ENCODE assay signal across 1 cellular context in the genomic region with DNA sequence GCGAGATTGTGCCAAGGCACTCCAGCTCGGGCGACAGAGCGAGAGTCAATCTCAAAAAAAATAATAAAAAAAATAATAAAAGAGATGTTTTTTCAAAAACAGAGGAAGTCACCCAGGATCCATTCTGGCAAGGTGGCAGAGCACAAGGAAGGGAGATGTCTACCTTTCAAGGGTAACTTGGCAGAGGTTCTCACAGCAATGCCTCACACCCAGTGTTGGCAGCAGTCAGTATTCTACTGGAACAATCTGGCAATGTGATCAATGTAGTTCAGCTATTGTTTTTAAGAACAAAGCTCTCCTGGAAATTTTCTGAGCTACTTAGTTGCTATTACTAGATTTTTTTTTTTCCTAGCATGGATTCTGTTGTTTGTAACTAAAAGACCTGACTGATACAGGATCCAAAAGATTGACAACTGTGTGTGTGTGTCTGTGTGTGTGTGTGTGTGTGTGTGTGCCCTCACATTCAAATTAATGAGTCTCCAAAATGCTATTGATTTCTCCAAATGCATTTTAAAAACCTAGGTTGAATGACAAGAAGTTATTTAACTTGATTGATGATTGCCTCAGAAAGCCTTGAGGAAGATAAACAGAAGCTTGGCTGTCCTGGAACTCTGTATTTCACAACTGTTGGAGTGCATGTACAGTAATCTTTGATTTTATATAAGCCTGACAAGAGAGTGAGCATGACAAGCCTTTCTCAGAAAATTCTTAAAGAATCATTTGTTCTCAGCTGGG.
TF ChIP-seq lines count a peak whose summit lies in the region.

No MANE protein-coding gene starts in this region.

TF ChIP-seq in HepG2, 621 proteins besides CTCF, POLR2A, EP300 and RAD21 (continued from another document):
- TF ChIP-seq, protein P1, sequence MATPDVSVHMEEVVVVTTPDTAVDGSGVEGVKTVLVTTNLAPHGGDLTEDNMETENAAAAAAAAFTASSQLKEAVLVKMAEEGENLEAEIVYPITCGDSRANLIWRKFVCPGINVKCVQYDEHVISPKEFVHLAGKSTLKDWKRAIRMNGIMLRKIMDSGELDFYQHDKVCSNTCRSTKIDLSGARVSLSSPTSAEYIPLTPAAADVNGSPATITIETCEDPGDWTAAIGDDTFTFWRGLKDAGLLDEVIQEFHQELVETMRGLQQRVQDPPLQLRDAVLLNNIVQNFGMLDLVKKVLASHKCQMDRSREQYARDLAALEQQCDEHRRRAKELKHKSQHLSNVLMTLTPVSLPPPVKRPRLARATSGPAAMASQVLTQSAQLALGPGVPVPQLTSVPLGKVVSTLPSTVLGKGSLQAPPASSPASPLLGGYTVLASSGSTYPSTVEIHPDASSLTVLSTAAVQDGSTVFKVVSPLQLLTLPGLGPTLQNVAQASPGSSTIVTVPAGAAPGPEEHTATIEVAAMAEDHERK (CRISPR knock-in tag; IDR thresholded peaks at IDR 0.05; ENCODE audit: low read depth), result no peak
- no peak for TF ChIP-seq ZNF772 (CRISPR knock-in tag; IDR thresholded peaks at IDR 0.05)
- no peak for TF ChIP-seq PRMT3 (CRISPR knock-in tag; IDR thresholded peaks at IDR 0.05; ENCODE audit: borderline replicate concordance, low read depth)
- peak; percentile 25; the same call in 1 of the 2 replicates for TF ChIP-seq THAP11 (CRISPR knock-in tag; IDR thresholded peaks at IDR 0.05)
- no peak for TF ChIP-seq CC2D1A (CRISPR knock-in tag; IDR thresholded peaks at IDR 0.05)
- TF ChIP-seq ONECUT2 (CRISPR knock-in tag; IDR thresholded peaks at IDR 0.05), result no peak; the same call in 1 of the 2 replicates
- TF ChIP-seq, protein P2, sequence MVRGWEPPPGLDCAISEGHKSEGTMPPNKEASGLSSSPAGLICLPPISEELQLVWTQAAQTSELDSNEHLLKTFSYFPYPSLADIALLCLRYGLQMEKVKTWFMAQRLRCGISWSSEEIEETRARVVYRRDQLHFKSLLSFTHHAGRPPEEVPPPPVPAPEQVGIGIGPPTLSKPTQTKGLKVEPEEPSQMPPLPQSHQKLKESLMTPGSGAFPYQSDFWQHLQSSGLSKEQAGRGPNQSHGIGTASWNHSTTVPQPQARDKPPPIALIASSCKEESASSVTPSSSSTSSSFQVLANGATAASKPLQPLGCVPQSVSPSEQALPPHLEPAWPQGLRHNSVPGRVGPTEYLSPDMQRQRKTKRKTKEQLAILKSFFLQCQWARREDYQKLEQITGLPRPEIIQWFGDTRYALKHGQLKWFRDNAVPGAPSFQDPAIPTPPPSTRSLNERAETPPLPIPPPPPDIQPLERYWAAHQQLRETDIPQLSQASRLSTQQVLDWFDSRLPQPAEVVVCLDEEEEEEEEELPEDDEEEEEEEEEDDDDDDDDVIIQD (CRISPR knock-in tag; IDR thresholded peaks at IDR 0.05; ENCODE audit: low read depth), result no peak
- no peak for TF ChIP-seq ZNF557 (CRISPR knock-in tag; IDR thresholded peaks at IDR 0.05)
- TF ChIP-seq SIN3A (IDR thresholded peaks at IDR 0.05; ENCODE audit: borderline replicate concordance, low read depth, low read length), result no peak
- TF ChIP-seq HNRNPUL1 (IDR thresholded peaks at IDR 0.05; ENCODE audit: low read depth, low read length), result no peak
- TF ChIP-seq ZBTB10 (CRISPR knock-in tag; IDR thresholded peaks at IDR 0.05; ENCODE audit: borderline replicate concordance), result no peak
- peak; percentile 91; the same call in 1 of the 2 replicates for TF ChIP-seq HOXD1 (CRISPR knock-in tag; IDR thresholded peaks at IDR 0.05)
- TF ChIP-seq ZNF251 (CRISPR knock-in tag; IDR thresholded peaks at IDR 0.05), result no peak
- TF ChIP-seq NCOA2 (CRISPR knock-in tag; IDR thresholded peaks at IDR 0.05), result peak; percentile 50; the same call in 1 of the 2 replicates
- TF ChIP-seq RXRA (CRISPR knock-in tag; IDR thresholded peaks at IDR 0.05), result no peak
- TF ChIP-seq, protein P3, sequence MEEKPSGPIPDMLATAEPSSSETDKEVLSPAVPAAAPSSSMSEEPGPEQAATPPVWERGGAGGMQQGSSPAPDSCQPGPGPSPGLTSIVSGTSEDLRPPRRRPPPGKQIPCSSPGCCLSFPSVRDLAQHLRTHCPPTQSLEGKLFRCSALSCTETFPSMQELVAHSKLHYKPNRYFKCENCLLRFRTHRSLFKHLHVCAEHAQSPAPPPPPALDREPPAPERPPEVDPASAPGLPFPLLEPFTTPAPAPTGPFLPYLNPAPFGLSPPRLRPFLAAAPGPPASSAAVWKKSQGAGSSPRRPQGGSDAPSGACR (CRISPR knock-in tag; IDR thresholded peaks at IDR 0.05), result no peak
- no peak for TF ChIP-seq NFIB (CRISPR knock-in tag; IDR thresholded peaks at IDR 0.05; ENCODE audit: borderline replicate concordance)
- TF ChIP-seq SMARCC2 (IDR thresholded peaks at IDR 0.05), result no peak
- no peak for TF ChIP-seq MYC (CRISPR knock-in tag; IDR thresholded peaks at IDR 0.05; ENCODE audit: borderline replicate concordance)
TF ChIP-seq in HepG2: peak in this region for 20.
